Comparison of ENCODE assay signal across 5 cellular contexts in the genomic region with DNA sequence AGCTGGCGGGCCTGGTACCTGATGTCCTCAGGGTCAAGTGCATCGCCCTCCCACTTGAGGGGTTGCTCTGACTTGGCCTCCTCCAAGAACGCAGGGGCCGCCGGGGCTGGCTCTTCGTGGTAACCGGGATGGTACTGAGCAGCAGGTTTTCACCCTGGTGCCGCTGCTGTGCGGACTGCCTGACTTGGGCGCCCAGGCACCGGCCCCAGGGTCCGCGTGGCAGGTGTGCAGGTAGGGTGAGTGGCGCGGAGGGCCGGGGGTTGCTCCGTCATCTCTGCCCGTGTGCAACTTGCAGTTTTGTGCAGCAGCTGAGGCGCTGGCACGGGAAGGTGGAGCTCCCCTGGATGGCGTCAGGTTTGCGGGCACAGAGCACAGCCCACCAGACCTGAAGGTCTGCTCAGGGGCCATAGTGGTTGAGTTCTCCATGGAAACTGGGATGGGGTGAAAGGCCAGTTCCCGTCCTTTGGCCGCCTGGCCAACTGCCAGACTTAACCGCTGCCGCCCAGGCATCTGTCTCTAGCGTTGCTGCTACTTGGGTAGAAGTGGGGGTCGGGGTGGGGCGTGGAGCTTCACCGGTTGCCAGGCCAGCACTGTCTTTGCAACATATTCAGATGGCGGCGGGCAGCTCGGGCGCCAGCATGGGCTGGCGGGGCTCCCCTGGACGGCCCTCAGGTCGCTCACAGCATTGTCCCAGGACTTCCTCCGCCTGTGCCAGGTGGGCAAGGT. TPM values are rescaled to one million over a fixed set of nuclear protein-coding genes. Genes with fewer than 3 reads are reported as not detected.
"Had no signal": no experiment of that assay in that cellular context is flagged by ENCODE, and none has a peak within 500 bp of the region (broad histone marks: within the 10 kb centered on the region; RNA-seq: fewer than 3 reads in every experiment).

No MANE protein-coding gene starts in this region.

RNA-seq across cellular contexts. Expression of gene TEKT4, which starts 12.9 kb away (rescaled TPM):
- total RNA-seq: M059J, OCI-LY7, PC-3, SJCRH30 had no signal
- polyA plus RNA-seq: IgD-negative memory B cell had no signal
